ENCODE assay signal across 8 cellular contexts in the genomic region with DNA sequence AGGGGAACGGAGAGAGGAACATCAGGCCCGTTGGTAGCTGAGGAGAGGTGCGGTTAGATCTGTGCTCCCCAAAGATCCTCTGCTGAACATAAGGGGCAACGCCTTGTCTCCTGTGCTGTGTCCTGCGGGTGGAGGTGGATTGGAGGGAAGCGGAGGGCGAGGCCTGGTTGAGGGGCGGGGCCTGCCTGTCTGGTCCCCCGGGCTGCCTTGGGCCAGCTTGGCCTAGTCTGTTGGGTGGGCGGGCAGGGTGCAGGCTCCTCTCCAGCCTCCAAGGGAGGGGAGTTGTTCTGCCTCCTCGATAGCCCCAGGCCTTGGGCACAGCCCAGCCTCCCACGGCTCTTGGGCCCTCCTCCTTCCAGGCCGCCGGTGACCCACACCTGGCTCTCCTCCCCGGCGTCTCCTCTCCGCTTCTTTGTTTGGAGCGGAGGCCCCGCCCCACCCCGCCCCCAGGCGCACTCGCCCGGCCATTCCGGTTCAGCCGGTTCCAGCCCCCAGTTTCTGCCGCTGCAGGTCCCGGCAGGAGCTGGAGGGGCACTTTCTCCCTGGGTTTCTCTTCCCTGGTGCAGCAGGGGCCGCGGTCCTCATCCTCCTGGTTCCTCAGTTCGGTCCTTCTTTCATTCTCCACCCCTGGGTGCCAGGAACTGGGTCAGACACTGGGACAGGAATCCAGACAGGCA. TPM values are rescaled to one million over a fixed set of nuclear protein-coding genes. Genes with fewer than 3 reads are reported as not detected.
DNase-seq lines count a peak whose midpoint lies in the region; ATAC-seq and TF ChIP-seq lines count a peak whose summit lies in the region.

No MANE protein-coding gene starts in this region.

- peaks cover 7% of the 10 kb centered on the region for H3K27me3 Mint-ChIP-seq in neural progenitor cell (ENCODE audit: insufficient read depth, low read depth)

- H3K27me3 ChIP-seq in H7 (ENCODE audit: control insufficient read depth, insufficient read depth, low read length) = no peaks in the 10 kb centered on the region
- H3K27me3 ChIP-seq in neural progenitor cell = no peaks in the 10 kb centered on the region

- H3K9me3 Mint-ChIP-seq in neural progenitor cell = no peaks in the 10 kb centered on the region

- H3K4me3 ChIP-seq in H7 (ENCODE audit: insufficient read depth, low read depth, low read length) (peak overlapping the region; percentile 31), epithelial cell of esophagus (ENCODE audit: low read length) (peak overlapping the region; percentile 32), neural progenitor cell (peak overlapping the region; percentile 42), OCI-LY7 (ENCODE audit: low read depth, low read length, poor library complexity, severe bottlenecking) (no peak overlapping the region)

- ATAC-seq in GM18909 (IDR thresholded peaks at IDR 0.05; ENCODE audit: poor library complexity, unreplicated experiment) (no peak), HG02938 (IDR thresholded peaks at IDR 0.05; ENCODE audit: unreplicated experiment) (no peak)

- no peaks in the 10 kb centered on the region for H3K9me2 ChIP-seq in OCI-LY7 (ENCODE audit: insufficient read depth, low read length)

- H3K4me2 ChIP-seq in neural progenitor cell = peak overlapping the region; percentile 73
- H3K4me2 ChIP-seq in OCI-LY7 (ENCODE audit: low read length) = no peak overlapping the region

- H3K9me3 ChIP-seq in neural progenitor cell (ENCODE audit: low read depth) (no peaks in the 10 kb centered on the region), OCI-LY7 (ENCODE audit: low read length) (no peaks in the 10 kb centered on the region)

- H2AFZ ChIP-seq in neural progenitor cell (replicated peaks) (peak overlapping the region; percentile 43), OCI-LY7 (ENCODE audit: low read length) (no peak overlapping the region)

- H3K79me2 ChIP-seq in neural progenitor cell (ENCODE audit: low read depth) (peaks cover 16% of the 10 kb centered on the region), OCI-LY7 (ENCODE audit: insufficient read depth, low read depth, low read length) (no peaks in the 10 kb centered on the region)

- H3F3A ChIP-seq in neural progenitor cell (ENCODE audit: low read depth) = peaks cover 42% of the 10 kb centered on the region

- H3K4me1 ChIP-seq in neural progenitor cell (peaks cover 52% of the 10 kb centered on the region), OCI-LY7 (ENCODE audit: insufficient read depth, low read length, poor library complexity, severe bottlenecking) (no peaks in the 10 kb centered on the region)

- H3K36me3 Mint-ChIP-seq in neural progenitor cell = peaks cover 21% of the 10 kb centered on the region

- no TSS peak for BruUV-seq in OCI-LY7 (replicated peaks; lab: Mats Ljungman, UMichigan)

- CTCF ChIA-PET in OCI-LY7 (lab: Charles Lee; ENCODE audit: unreplicated experiment) (interaction anchor here (0.6 kb wide), 1 partner anchor 220 kb away, joined by 7 read pairs; no protein-coding TSS in a partner anchor), HEK293T (lab: Yijun Ruan, JAX) (no interaction called here)

- H3K4me1 Mint-ChIP-seq in neural progenitor cell = peaks cover 64% of the 10 kb centered on the region

- H3K4me3 Mint-ChIP-seq in neural progenitor cell = peak overlapping the region; percentile 73

- H3K27ac ChIP-seq in neural progenitor cell (peak overlapping the region; percentile 93), OCI-LY7 (ENCODE audit: low read depth, low read length, poor library complexity, severe bottlenecking) (no peak overlapping the region)

- peak overlapping the region; percentile 76 for H3K27ac Mint-ChIP-seq in neural progenitor cell

- peak; percentile 98 for DNase-seq in H7
- peak; percentile 100 for DNase-seq in NCI-H510A treated with DMSO at 0.1 percent for 48 hours (lab: John Stamatoyannopoulos, UW)
- peak; percentile 99 for DNase-seq in epithelial cell of esophagus (ENCODE audit: low read depth)
- peak; percentile 91 for DNase-seq in neural progenitor cell (ENCODE audit: low spot score)
- no peak for DNase-seq in OCI-LY7 (ENCODE audit: low spot score)
- no peak for DNase-seq in HEK293T (ENCODE audit: extremely low spot score)

- peaks cover 8% of the 10 kb centered on the region for H3K36me3 ChIP-seq in H7 (replicated peaks; ENCODE audit: control insufficient read depth, insufficient read depth, low read length)
- peaks cover 2% of the 10 kb centered on the region for H3K36me3 ChIP-seq in neural progenitor cell
- no peaks in the 10 kb centered on the region for H3K36me3 ChIP-seq in OCI-LY7 (ENCODE audit: insufficient read depth, low read length)

- H4K20me1 ChIP-seq in neural progenitor cell (ENCODE audit: low read depth) (peaks cover 37% of the 10 kb centered on the region), OCI-LY7 (ENCODE audit: insufficient read depth, low read length) (no peaks in the 10 kb centered on the region)

- POLR2A ChIA-PET in OCI-LY7 (lab: Charles Lee) = interaction anchor here (0.6 kb wide), 1 partner anchor 806 kb away, joined by 4 read pairs; no protein-coding TSS in a partner anchor
- POLR2A ChIA-PET in HEK293T (lab: Yijun Ruan, JAX) = interaction anchor here (1.3 kb wide), 1 partner anchor 100 kb away, joined by 4 read pairs; the partner anchor contains the start of gene KDM4A

- intact Hi-C loops in OCI-LY7 (cut with micrococcal nuclease; ENCODE audit: unreplicated experiment) = no loop called here

- TF ChIP-seq CTCF in epithelial cell of esophagus (IDR thresholded peaks at IDR 0.05; ENCODE audit: insufficient read depth, low read depth, low read length, missing control alignments) (no peak), neural progenitor cell (IDR thresholded peaks at IDR 0.05) (no peak), OCI-LY7 (conservative IDR thresholded peaks at IDR 0.05; ENCODE audit: low read length) (no peak)

- H3K9ac ChIP-seq in neural progenitor cell = peak overlapping the region; percentile 79

TF ChIP-seq in HEK293T, 16 proteins besides CTCF, POLR2A, EP300 and RAD21:
- TF ChIP-seq ARNT (IDR thresholded peaks at IDR 0.05) (no peak), TARDBP (IDR thresholded peaks at IDR 0.05) (no peak), FOXA1 (IDR thresholded peaks at IDR 0.05) (no peak), BHLHE40 (IDR thresholded peaks at IDR 0.05; ENCODE audit: borderline replicate concordance) (no peak)
TF ChIP-seq in HEK293T: peak in this region for 0.

RNA-seq across cellular contexts. Expression of gene PTPRF, which starts 19.4 kb away (rescaled TPM):
- 64.1 and 79.8 TPM in 2 replicates for total RNA-seq in H7 (2014; rRNA removed; shearing (Covaris generic))
- total RNA-seq in neural progenitor cell (ENCODE audit: low replicate concordance) = 71.1 and 119 TPM in 2 replicates
- 0.06 TPM in 1 of 2 replicates, not detected in the other for total RNA-seq in OCI-LY7 (2014; rRNA removed; shearing (Covaris generic))
- total RNA-seq in OCI-LY7 (2022) = 0.48 and 0.57 TPM in 2 replicates

Comparison
In these comparisons a context has a peak if more than half of its experiments do, and no peak if none do; other contexts are left out.
1. DNase-seq: peak in H7 (single experiment), NCI-H510A treated with DMSO at 0.1 percent for 48 hours (single experiment), epithelial cell of esophagus (single experiment) and neural progenitor cell (single experiment); none in OCI-LY7 (single experiment) and HEK293T (single experiment).
2. RNA of gene PTPRF, which starts 19.4 kb away (total RNA-seq): 71.1 to 119 TPM in neural progenitor cell and 64.1 to 79.8 TPM in H7; 0.06 to 0.57 TPM in OCI-LY7; every median in the first group is over 10 times any median in the second.